19 cellular contexts compared by ENCODE assay signal in genomic region chr2:25499157-25499556, GRCh38.
DNase-seq lines count a peak whose midpoint lies in the region; ATAC-seq and TF ChIP-seq lines count a peak whose summit lies in the region.
"Had no signal": no experiment of that assay in that cellular context is flagged by ENCODE, and none has a peak within 500 bp of the region (broad histone marks: within the 10 kb centered on the region; RNA-seq: fewer than 3 reads in every experiment).

No MANE protein-coding gene starts in this region.

- TF ChIP-seq CTCF in GM23338 (conservative IDR thresholded peaks at IDR 0.05; ENCODE audit: low read depth in 2 of 2) = no peak

- ATAC-seq in GM23338 (no peak), T-helper 17 cell (no peak)
- ATAC-seq: CD8-positive, alpha-beta T cell had no signal

- H3K27me3 Mint-ChIP-seq in GM23338 (ENCODE audit: insufficient read depth, low read depth, poor library complexity) = peaks cover 3% of the 10 kb centered on the region
- H3K27me3 Mint-ChIP-seq in T-helper 17 cell = no peaks in the 10 kb centered on the region
- H3K27me3 Mint-ChIP-seq in dendritic cell treated with granulocyte-macrophage colony-stimulating factor and Interleukin-4, amounts not matched to agents 40 ng/mL and 50 ng/mL, for 4 days = no peaks in the 10 kb centered on the region
- H3K27me3 Mint-ChIP-seq: B cell; CD4-positive, alpha-beta T cell had no signal

- H3K36me3 Mint-ChIP-seq in GM23338 (ENCODE audit: low read depth) = no peaks in the 10 kb centered on the region
- H3K36me3 Mint-ChIP-seq in T-helper 17 cell (ENCODE audit: low read depth) = peaks cover 7% of the 10 kb centered on the region
- H3K36me3 Mint-ChIP-seq in dendritic cell treated with granulocyte-macrophage colony-stimulating factor and Interleukin-4, amounts not matched to agents 40 ng/mL and 50 ng/mL, for 4 days (ENCODE audit: low read depth) = no peaks in the 10 kb centered on the region

- DNase-seq in GM23338 (ENCODE audit: low spot score) (no peak), T-helper 17 cell (no peak), pons (ENCODE audit: low spot score) (peak; percentile 57), AML-193 (lab: John Stamatoyannopoulos, UW) (no peak), activated T-cell treated with anti-CD3 and anti-CD28 coated beads for 4 hours (no peak), occipital lobe (lab: John Stamatoyannopoulos, UW) (no peak), nucleus accumbens (lab: John Stamatoyannopoulos, UW) (no peak)
- DNase-seq: 8988T; ACHN; Caco-2; Calu3; CD4-positive, alpha-beta T cell; CD8-positive, alpha-beta T cell; DMS79 treated with DMSO at 0.1 percent for 48 hours; GF-D8 had no signal

- no peaks in the 10 kb centered on the region for H3K79me2 ChIP-seq in GM23338 (replicated peaks; ENCODE audit: insufficient read depth)

- no peaks in the 10 kb centered on the region for H3K9me2 ChIP-seq in GM23338 (ENCODE audit: insufficient read depth)

- H3K4me1 ChIP-seq in GM23338 (ENCODE audit: insufficient read depth) = no peaks in the 10 kb centered on the region
- H3K4me1 ChIP-seq: Caco-2 had no signal

- no peak overlapping the region for H3K4me2 ChIP-seq in GM23338

- no peak overlapping the region for H3K4me3 ChIP-seq in GM23338
- H3K4me3 ChIP-seq: BLaER1 treated with 17β-estradiol and CSF1 and Interleukin-3, amounts not matched to agents 10 nM and 100 nM had no signal

- no peaks in the 10 kb centered on the region for H3F3A ChIP-seq in GM23338 (replicated peaks; ENCODE audit: low read depth)

- H3K9me3 Mint-ChIP-seq in GM23338 = no peaks in the 10 kb centered on the region
- H3K9me3 Mint-ChIP-seq in dendritic cell treated with granulocyte-macrophage colony-stimulating factor and Interleukin-4, amounts not matched to agents 40 ng/mL and 50 ng/mL, for 4 days = no peaks in the 10 kb centered on the region
- H3K9me3 Mint-ChIP-seq: CD4-positive, alpha-beta T cell; CD8-positive, alpha-beta T cell had no signal

- H3K27ac Mint-ChIP-seq in GM23338 (peak overlapping the region; percentile 59; the same call in 1 of the 2 replicates), T-helper 17 cell (peak overlapping the region; percentile 72)
- H3K27ac Mint-ChIP-seq in dendritic cell treated with granulocyte-macrophage colony-stimulating factor and Interleukin-4, amounts not matched to agents 40 ng/mL and 50 ng/mL, for 4 days = peak overlapping the region; percentile 36
- H3K27ac Mint-ChIP-seq: B cell; CD4-positive, alpha-beta T cell; CD8-positive, alpha-beta T cell had no signal

- H4K20me1 ChIP-seq in GM23338 (replicated peaks; ENCODE audit: insufficient read depth) = no peaks in the 10 kb centered on the region; the same call in 1 of the 2 replicates
- H4K20me1 ChIP-seq: BLaER1 treated with 17β-estradiol and CSF1 and Interleukin-3, amounts not matched to agents 10 nM and 100 nM had no signal

- H3K27ac ChIP-seq in GM23338 (ENCODE audit: low read depth) = no peak overlapping the region
- H3K27ac ChIP-seq: BLaER1 treated with 17β-estradiol and CSF1 and Interleukin-3, amounts not matched to agents 10 nM and 100 nM; C4-2B had no signal

- intact Hi-C loops in dendritic cell treated with granulocyte-macrophage colony-stimulating factor and Interleukin-4, amounts not matched to agents 40 ng/mL and 50 ng/mL, for 4 days (cut with micrococcal nuclease) = no loop called here

- no peaks in the 10 kb centered on the region for H3K9me3 ChIP-seq in T-helper 17 cell (ENCODE audit: control insufficient read depth, low read length, poor library complexity, severe bottlenecking)
- H3K9me3 ChIP-seq: BLaER1 treated with 17β-estradiol and CSF1 and Interleukin-3, amounts not matched to agents 10 nM and 100 nM; Caco-2 had no signal

- H3K27me3 ChIP-seq in GM23338 (ENCODE audit: insufficient read depth) = no peaks in the 10 kb centered on the region
- H3K27me3 ChIP-seq: BLaER1 treated with 17β-estradiol and CSF1 and Interleukin-3, amounts not matched to agents 10 nM and 100 nM had no signal

- peaks cover 6% of the 10 kb centered on the region for H3K4me1 Mint-ChIP-seq in GM23338
- H3K4me1 Mint-ChIP-seq in T-helper 17 cell = peaks cover 5% of the 10 kb centered on the region
- H3K4me1 Mint-ChIP-seq in dendritic cell treated with granulocyte-macrophage colony-stimulating factor and Interleukin-4, amounts not matched to agents 40 ng/mL and 50 ng/mL, for 4 days (ENCODE audit: low read depth) = peaks cover 11% of the 10 kb centered on the region

- H2AFZ ChIP-seq in GM23338 = no peak overlapping the region

- no peaks in the 10 kb centered on the region for H3K36me3 ChIP-seq in GM23338 (ENCODE audit: insufficient read depth)

- H3K4me3 Mint-ChIP-seq in GM23338 (no peak overlapping the region), T-helper 17 cell (no peak overlapping the region)
- H3K4me3 Mint-ChIP-seq in dendritic cell treated with granulocyte-macrophage colony-stimulating factor and Interleukin-4, amounts not matched to agents 40 ng/mL and 50 ng/mL, for 4 days = no peak overlapping the region
- H3K4me3 Mint-ChIP-seq: B cell; CD4-positive, alpha-beta T cell; CD8-positive, alpha-beta T cell had no signal

TF ChIP-seq in GM23338, 12 proteins besides CTCF, POLR2A, EP300 and RAD21:
- TF ChIP-seq ZNF114 (CRISPR knock-in tag; IDR thresholded peaks at IDR 0.05) = no peak
- TF ChIP-seq ZNF331 (CRISPR knock-in tag; IDR thresholded peaks at IDR 0.05; ENCODE audit: low read depth) = no peak
- TF ChIP-seq ETS1 (IDR thresholded peaks at IDR 0.05) = no peak
- no peak for TF ChIP-seq POLR2AphosphoS5 (IDR thresholded peaks at IDR 0.05; ENCODE audit: low read depth)
